In the genomic region with DNA sequence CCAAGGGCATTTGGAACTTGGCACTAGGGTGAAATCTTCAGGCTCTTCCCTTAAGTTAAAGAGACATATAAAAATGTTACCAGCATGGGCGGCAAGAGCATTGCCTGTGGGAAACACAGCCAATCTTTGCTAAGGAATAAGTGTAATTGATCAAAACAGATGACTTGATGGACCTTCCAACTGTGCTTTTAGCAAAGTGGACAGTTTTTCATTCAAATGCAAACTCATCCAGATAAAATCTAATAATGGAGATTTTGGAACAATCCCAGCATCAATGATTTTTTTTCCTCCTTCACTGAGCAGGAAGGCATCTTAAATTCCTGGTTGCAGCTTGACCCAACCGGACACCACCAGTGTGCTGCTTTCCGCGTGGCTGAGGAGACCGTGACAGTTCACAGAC, we compare ENCODE assay signal across 16 cellular contexts. TPM values are rescaled to one million over a fixed set of nuclear protein-coding genes. Genes with fewer than 3 reads are reported as not detected.
DNase-seq lines count a peak whose midpoint lies in the region; ATAC-seq and TF ChIP-seq lines count a peak whose summit lies in the region.
"Had no signal": no experiment of that assay in that cellular context is flagged by ENCODE, and none has a peak within 500 bp of the region (broad histone marks: within the 10 kb centered on the region; RNA-seq: fewer than 3 reads in every experiment).

No MANE protein-coding gene starts in this region.

- H3K4me1 Mint-ChIP-seq in CD14-positive monocyte (peaks cover 52% of the 10 kb centered on the region), nephron (peaks cover 25% of the 10 kb centered on the region)
- peaks cover 22% of the 10 kb centered on the region for H3K4me1 Mint-ChIP-seq in activated naive CD8-positive, alpha-beta T cell treated with anti-CD3 and anti-CD28 coated beads, Interleukin-2, amount 10 ng/mL, durations not matched to agents 7 days and 5 days

- no peak for TF ChIP-seq CTCF in CD14-positive monocyte (IDR thresholded peaks at IDR 0.05)
- no peak for TF ChIP-seq CTCF in GM12875 (IDR thresholded peaks at IDR 0.05; ENCODE audit: borderline replicate concordance, insufficient read depth, low read depth, low read length)
- no peak for TF ChIP-seq CTCF in nephron (IDR thresholded peaks at IDR 0.05; ENCODE audit: unreplicated experiment in 3 of 3)

- H3K27ac Mint-ChIP-seq in CD14-positive monocyte (peak overlapping the region in 6 of 7 donors; percentile 11 to 93 (median 89)), nephron (no peak overlapping the region)
- no peak overlapping the region for H3K27ac Mint-ChIP-seq in activated naive CD8-positive, alpha-beta T cell treated with anti-CD3 and anti-CD28 coated beads, Interleukin-2, amount 10 ng/mL, durations not matched to agents 7 days and 5 days

- H3K4me3 Mint-ChIP-seq in CD14-positive monocyte, result peak overlapping the region; percentile 99 to 100
- H3K4me3 Mint-ChIP-seq in activated naive CD8-positive, alpha-beta T cell treated with anti-CD3 and anti-CD28 coated beads, Interleukin-2, amount 10 ng/mL, durations not matched to agents 7 days and 5 days, result peak overlapping the region; percentile 93
- peak overlapping the region; percentile 37 to 89 (median 85) for H3K4me3 Mint-ChIP-seq in nephron

- peaks cover 1 to 10% (median 9%) of the 10 kb centered on the region in 3 donors for H3K27me3 Mint-ChIP-seq in CD14-positive monocyte (ENCODE audit: low read depth in 3 of 3)
- H3K27me3 Mint-ChIP-seq in activated naive CD8-positive, alpha-beta T cell treated with anti-CD3 and anti-CD28 coated beads, Interleukin-2, amount 10 ng/mL, durations not matched to agents 7 days and 5 days, result peaks cover 42% of the 10 kb centered on the region
- H3K27me3 Mint-ChIP-seq in nephron (ENCODE audit: low read depth), result peaks cover 80% of the 10 kb centered on the region

- DNase-seq in CD14-positive monocyte (ENCODE audit: low spot score) (no peak), ureter (ENCODE audit: low spot score) (no peak), kidney glomerular epithelial cell (lab: John Stamatoyannopoulos, UW) (no peak)
- no peak for DNase-seq in activated naive CD8-positive, alpha-beta T cell treated with anti-CD3 and anti-CD28 coated beads, Interleukin-2, amount 10 ng/mL, durations not matched to agents 7 days and 5 days
- no peak for DNase-seq in stimulated activated CD4-positive, alpha-beta T cell treated with anti-CD3 and anti-CD28 coated beads, Interleukin-15, amount 100 ng/mL, for 24 hours
- DNase-seq: activated CD4-positive, alpha-beta T cell treated with anti-CD3 and anti-CD28 coated beads, Interleukin-2, amount 50 U/mL, for 1 hour; C1 segment of cervical spinal cord; mesenchymal stem cell; MM.1S; NCI-H2227 treated with DMSO at 0.1 percent for 48 hours had no signal

- POLR2A ChIA-PET in activated naive CD8-positive, alpha-beta T cell treated with anti-CD3 and anti-CD28 coated beads, Interleukin-2, amount 10 ng/mL, durations not matched to agents 7 days and 5 days (lab: Charles Lee), result interaction anchor here (0.7 to 3.3 kb wide), 3 partner anchors 17 to 41 kb away, joined by 3 to 10 read pairs (median 7); no protein-coding TSS in a partner anchor

- intact Hi-C loops in CD14-positive monocyte (cut with micrococcal nuclease), result no loop called here

- peak overlapping the region; percentile 91 for H3K4me3 ChIP-seq in GM12875 (ENCODE audit: low read depth, low read length)

- peaks cover 32 to 44% of the 10 kb centered on the region in 2 donors for H3K36me3 Mint-ChIP-seq in CD14-positive monocyte
- H3K36me3 Mint-ChIP-seq in activated naive CD8-positive, alpha-beta T cell treated with anti-CD3 and anti-CD28 coated beads, Interleukin-2, amount 10 ng/mL, durations not matched to agents 7 days and 5 days, result peaks cover 15% of the 10 kb centered on the region
- H3K36me3 Mint-ChIP-seq in nephron (ENCODE audit: low read depth), result no peaks in the 10 kb centered on the region

- ATAC-seq in activated naive CD8-positive, alpha-beta T cell treated with anti-CD3 and anti-CD28 coated beads, Interleukin-2, amount 10 ng/mL, durations not matched to agents 7 days and 5 days (ENCODE audit: low read depth), result no peak
- no peak for ATAC-seq in HG03095 (IDR thresholded peaks at IDR 0.05; ENCODE audit: unreplicated experiment)

- H3K9me3 Mint-ChIP-seq in CD14-positive monocyte (peaks cover 0 to 4% (median 0%) of the 10 kb centered on the region in 7 donors), nephron (no peaks in the 10 kb centered on the region)
- H3K9me3 Mint-ChIP-seq in activated naive CD8-positive, alpha-beta T cell treated with anti-CD3 and anti-CD28 coated beads, Interleukin-2, amount 10 ng/mL, durations not matched to agents 7 days and 5 days, result no peaks in the 10 kb centered on the region

RNA-seq across cellular contexts. Expression of gene BHLHA9, which starts 42.9 kb away (rescaled TPM):
- not detected for polyA plus RNA-seq in CD14-positive monocyte
- total RNA-seq in activated naive CD8-positive, alpha-beta T cell treated with anti-CD3 and anti-CD28 coated beads, Interleukin-2, amount 10 ng/mL, durations not matched to agents 7 days and 5 days, result not detected
- total RNA-seq in ureter, result not detected
- total RNA-seq: chondrocyte, esophagus muscularis mucosa, posterior vena cava had no signal

RNA-seq across cellular contexts. Expression of gene ABR, which starts 47.6 kb away (rescaled TPM):
- 10 to 100 TPM; 19.8 to 26.0 TPM for polyA plus RNA-seq in CD14-positive monocyte
- total RNA-seq in activated naive CD8-positive, alpha-beta T cell treated with anti-CD3 and anti-CD28 coated beads, Interleukin-2, amount 10 ng/mL, durations not matched to agents 7 days and 5 days, result 100 to 1,000 TPM; 156 to 158 TPM
- total RNA-seq in ureter, result 207 TPM

RNA-seq across cellular contexts. Expression of gene TRARG1, which starts 52.1 kb away (rescaled TPM):
- polyA plus RNA-seq in CD14-positive monocyte, result not detected
- total RNA-seq in activated naive CD8-positive, alpha-beta T cell treated with anti-CD3 and anti-CD28 coated beads, Interleukin-2, amount 10 ng/mL, durations not matched to agents 7 days and 5 days, result under 1 TPM; 0.51 to 0.58 TPM
- not detected for total RNA-seq in ureter
- total RNA-seq: chondrocyte had no signal

Comparison
In these comparisons a context has a peak if more than half of its experiments do, and no peak if none do; other contexts are left out.
1. H3K27ac Mint-ChIP-seq: peak in CD14-positive monocyte (6 of 7); none in activated naive CD8-positive, alpha-beta T cell treated with anti-CD3 and anti-CD28 coated beads, Interleukin-2, amount 10 ng/mL, durations not matched to agents 7 days and 5 days (single experiment) and nephron (0 of 3).
2. Peak in every context shown above with its lines, with median percentiles within 50 percentile points of each other: H3K4me3 Mint-ChIP-seq.